18 cellular contexts compared by ENCODE assay signal in genomic region chr2:49050265-49050664, GRCh38.
"Had no signal": no experiment of that assay in that cellular context is flagged by ENCODE, and none has a peak within 500 bp of the region (broad histone marks: within the 10 kb centered on the region; RNA-seq: fewer than 3 reads in every experiment).

No MANE protein-coding gene starts in this region.

- H3K27ac ChIP-seq: coronary artery, dorsolateral prefrontal cortex, esophagus muscularis mucosa, foreskin keratinocyte, gastroesophageal sphincter, heart right ventricle, left lung, lower lobe of right lung had no signal

- H3K9me3 ChIP-seq: gastroesophageal sphincter, lower lobe of right lung, mucosa of descending colon had no signal

- H3K4me3 ChIP-seq: coronary artery, dorsolateral prefrontal cortex, esophagus muscularis mucosa, gastroesophageal sphincter, heart right ventricle, left lung, lower lobe of right lung, mucosa of descending colon had no signal

- H3K36me3 ChIP-seq: esophagus muscularis mucosa, gastroesophageal sphincter, heart right ventricle, left lung, lower lobe of right lung had no signal

- DNase-seq: dermis blood vessel endothelial cell; dorsolateral prefrontal cortex; effector CD4-positive, alpha-beta T cell; effector memory CD4-positive, alpha-beta T cell; foreskin keratinocyte; glutamatergic neuron; head of caudate nucleus; heart right ventricle; hippocampal formation; left cardiac atrium; left lung; left ventricle myocardium superior; lower lobe of right lung; mesenchymal stem cell; mucosa of descending colon had no signal

- H3K27me3 ChIP-seq: esophagus muscularis mucosa, foreskin keratinocyte, gastroesophageal sphincter, left lung had no signal
